10 cellular contexts compared by ENCODE assay signal in the genomic region with DNA sequence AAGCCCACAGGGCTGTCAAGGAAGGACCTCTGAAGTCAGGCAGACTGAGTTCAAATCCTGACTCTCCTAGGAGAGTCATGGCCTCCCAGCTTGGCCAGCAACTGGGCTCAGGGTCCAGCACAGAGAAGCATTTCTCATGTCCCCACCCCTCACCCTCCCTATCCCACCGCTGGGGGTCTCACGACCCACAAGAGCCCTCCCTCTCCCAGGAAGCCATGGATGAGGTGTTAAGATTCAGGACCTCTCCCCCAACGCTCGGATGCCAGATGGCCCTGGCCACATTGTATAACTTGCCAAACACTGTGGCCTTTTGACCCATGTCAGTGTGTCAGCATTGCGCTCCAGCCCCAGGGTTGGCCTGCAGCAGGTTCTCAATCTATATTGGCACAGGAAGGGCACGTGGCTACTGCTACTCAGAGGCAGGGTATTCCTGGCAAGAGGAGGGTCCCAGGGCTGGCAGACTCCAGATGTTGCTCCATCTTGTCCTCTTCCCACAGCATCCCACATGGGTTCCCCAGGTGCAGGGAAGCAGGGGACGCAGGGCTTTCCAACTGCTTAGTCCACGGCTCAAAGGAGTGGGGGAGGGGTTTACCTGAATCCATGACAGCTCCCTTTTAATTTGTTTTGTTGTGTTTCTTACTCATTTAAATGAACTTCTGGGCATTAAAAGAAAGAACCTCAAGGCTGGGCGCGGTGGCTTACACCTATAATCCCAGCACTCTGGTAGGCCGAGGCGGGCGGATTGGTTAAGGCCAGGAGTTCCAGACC. TPM values are rescaled to one million over a fixed set of nuclear protein-coding genes. Genes with fewer than 3 reads are reported as not detected.
DNase-seq lines count a peak whose midpoint lies in the region; ATAC-seq and TF ChIP-seq lines count a peak whose summit lies in the region.
"Had no signal": no experiment of that assay in that cellular context is flagged by ENCODE, and none has a peak within 500 bp of the region (broad histone marks: within the 10 kb centered on the region; RNA-seq: fewer than 3 reads in every experiment).

No MANE protein-coding gene starts in this region.

- ATAC-seq in stimulated activated naive CD8-positive, alpha-beta T cell treated with anti-CD3 and anti-CD28 coated beads, Interleukin-15, Interleukin-2, amounts not matched to agents 100 U/mL and 50 U/mL, for 24 hours = no peak
- no peak for ATAC-seq in stimulated activated naive CD8-positive, alpha-beta T cell treated with anti-CD3 and anti-CD28 coated beads, Interleukin-15, amount 100 ng/mL, for 72 hours
- ATAC-seq in activated T-helper 17 cell treated with anti-CD3 and anti-CD28 coated beads, Interleukin-2, amount 50 U/mL, for 72 hours (replicated peaks) = no peak
- no peak for ATAC-seq in GM18505 (IDR thresholded peaks at IDR 0.05; ENCODE audit: unreplicated experiment)
- ATAC-seq in GM21825 (IDR thresholded peaks at IDR 0.05; ENCODE audit: unreplicated experiment) = no peak
- ATAC-seq: PC-3 had no signal

- peak; percentile 3 for DNase-seq in stimulated activated naive CD8-positive, alpha-beta T cell treated with anti-CD3 and anti-CD28 coated beads, Interleukin-15, Interleukin-2, amounts not matched to agents 100 U/mL and 50 U/mL, for 24 hours
- DNase-seq in stimulated activated naive CD8-positive, alpha-beta T cell treated with anti-CD3 and anti-CD28 coated beads, Interleukin-15, amount 100 ng/mL, for 72 hours = no peak
- DNase-seq in mesothelial cell of epicardium (ENCODE audit: low spot score in 2 of 2, unreplicated experiment in 2 of 2) = no peak
- DNase-seq in NCI-H82 (lab: John Stamatoyannopoulos, UW) = no peak
- DNase-seq in NOMO-1 (lab: John Stamatoyannopoulos, UW; ENCODE audit: unreplicated experiment in 2 of 2) = no peak
- DNase-seq: PC-3 had no signal

- peaks cover 100% of the 10 kb centered on the region for H3K36me3 Mint-ChIP-seq in activated T-helper 17 cell treated with anti-CD3 and anti-CD28 coated beads, Interleukin-2, amount 50 U/mL, for 72 hours (ENCODE audit: low read depth)
- peaks cover 14% of the 10 kb centered on the region for H3K36me3 Mint-ChIP-seq in mesothelial cell of epicardium

- no peaks in the 10 kb centered on the region for H3K27me3 Mint-ChIP-seq in stimulated activated naive CD8-positive, alpha-beta T cell treated with anti-CD3 and anti-CD28 coated beads, Interleukin-15, amount 100 ng/mL, for 72 hours
- no peaks in the 10 kb centered on the region for H3K27me3 Mint-ChIP-seq in activated T-helper 17 cell treated with anti-CD3 and anti-CD28 coated beads, Interleukin-2, amount 50 U/mL, for 72 hours
- H3K27me3 Mint-ChIP-seq in mesothelial cell of epicardium (ENCODE audit: low read depth) = no peaks in the 10 kb centered on the region
- H3K27me3 Mint-ChIP-seq: dendritic cell treated with granulocyte-macrophage colony-stimulating factor and Interleukin-4, amounts not matched to agents 40 ng/mL and 50 ng/mL, for 4 days had no signal

- H3K4me1 Mint-ChIP-seq in stimulated activated naive CD8-positive, alpha-beta T cell treated with anti-CD3 and anti-CD28 coated beads, Interleukin-15, amount 100 ng/mL, for 72 hours = peaks cover 100% of the 10 kb centered on the region
- H3K4me1 Mint-ChIP-seq in activated T-helper 17 cell treated with anti-CD3 and anti-CD28 coated beads, Interleukin-2, amount 50 U/mL, for 72 hours = peaks cover 55% of the 10 kb centered on the region
- H3K4me1 Mint-ChIP-seq in mesothelial cell of epicardium = peaks cover 91% of the 10 kb centered on the region

- no peak for TF ChIP-seq CTCF in mesothelial cell of epicardium (IDR thresholded peaks at IDR 0.05; ENCODE audit: unreplicated experiment)

- no peaks in the 10 kb centered on the region for H3K9me3 Mint-ChIP-seq in stimulated activated naive CD8-positive, alpha-beta T cell treated with anti-CD3 and anti-CD28 coated beads, Interleukin-15, amount 100 ng/mL, for 72 hours
- H3K9me3 Mint-ChIP-seq in activated T-helper 17 cell treated with anti-CD3 and anti-CD28 coated beads, Interleukin-2, amount 50 U/mL, for 72 hours = no peaks in the 10 kb centered on the region
- no peaks in the 10 kb centered on the region for H3K9me3 Mint-ChIP-seq in mesothelial cell of epicardium
- H3K9me3 Mint-ChIP-seq: dendritic cell treated with granulocyte-macrophage colony-stimulating factor and Interleukin-4, amounts not matched to agents 40 ng/mL and 50 ng/mL, for 4 days had no signal

- peak overlapping the region in 1 of 2 donors; percentile 54 for H3K27ac Mint-ChIP-seq in stimulated activated naive CD8-positive, alpha-beta T cell treated with anti-CD3 and anti-CD28 coated beads, Interleukin-15, amount 100 ng/mL, for 72 hours
- no peak overlapping the region for H3K27ac Mint-ChIP-seq in activated T-helper 17 cell treated with anti-CD3 and anti-CD28 coated beads, Interleukin-2, amount 50 U/mL, for 72 hours
- peak overlapping the region; percentile 91 for H3K27ac Mint-ChIP-seq in mesothelial cell of epicardium
- H3K27ac Mint-ChIP-seq: dendritic cell treated with granulocyte-macrophage colony-stimulating factor and Interleukin-4, amounts not matched to agents 40 ng/mL and 50 ng/mL, for 4 days had no signal

- no peak for TF ChIP-seq POLR2A in GM18505 (IDR thresholded peaks at IDR 0.05; ENCODE audit: borderline replicate concordance, extremely low read depth, insufficient read depth, insufficient read length)

- H3K4me3 Mint-ChIP-seq in stimulated activated naive CD8-positive, alpha-beta T cell treated with anti-CD3 and anti-CD28 coated beads, Interleukin-15, amount 100 ng/mL, for 72 hours = no peak overlapping the region
- peak overlapping the region; percentile 69 for H3K4me3 Mint-ChIP-seq in activated T-helper 17 cell treated with anti-CD3 and anti-CD28 coated beads, Interleukin-2, amount 50 U/mL, for 72 hours
- H3K4me3 Mint-ChIP-seq in mesothelial cell of epicardium = peak overlapping the region; percentile 65
- H3K4me3 Mint-ChIP-seq: dendritic cell treated with granulocyte-macrophage colony-stimulating factor and Interleukin-4, amounts not matched to agents 40 ng/mL and 50 ng/mL, for 4 days had no signal

RNA-seq across cellular contexts. Expression of a gene that starts 10.5 kb away (rescaled TPM):
- total RNA-seq in activated T-helper 17 cell treated with anti-CD3 and anti-CD28 coated beads, Interleukin-2, amount 50 U/mL, for 72 hours = 100 to 1,000 TPM; 217 to 280 TPM
- 786 to 841 TPM (median 827 TPM) in 3 replicates for total RNA-seq in mesothelial cell of epicardium

Comparison
In these comparisons a context has a peak if more than half of its experiments do, and no peak if none do; other contexts are left out.
1. H3K4me3 Mint-ChIP-seq: peak in activated T-helper 17 cell treated with anti-CD3 and anti-CD28 coated beads, Interleukin-2, amount 50 U/mL, for 72 hours (single experiment) and mesothelial cell of epicardium (single experiment); none in stimulated activated naive CD8-positive, alpha-beta T cell treated with anti-CD3 and anti-CD28 coated beads, Interleukin-15, amount 100 ng/mL, for 72 hours (0 of 2).